10 cellular contexts compared by ENCODE assay signal in genomic region chr9:109251080-109251775, GRCh38.
DNase-seq lines count a peak whose midpoint lies in the region; ATAC-seq, FAIRE-seq and TF ChIP-seq lines count a peak whose summit lies in the region.
"Had no signal": no experiment of that assay in that cellular context is flagged by ENCODE, and none has a peak within 500 bp of the region (broad histone marks: within the 10 kb centered on the region; RNA-seq: fewer than 3 reads in every experiment).

No MANE protein-coding gene starts in this region.

- TF ChIP-seq POLR2A in HepG2 (IDR thresholded peaks at IDR 0.05; ENCODE audit: insufficient read depth in 1 of 2, low read depth in 2 of 2, low read length in 2 of 2) = no peak

- intact Hi-C loops in HepG2 (cut with micrococcal nuclease; ENCODE audit: unreplicated experiment) = loop anchor here (1.0 to 2.0 kb wide), 2 partner anchors 56 to 68 kb away; no protein-coding TSS in a partner anchor

- H3K4me1 ChIP-seq in HepG2 (ENCODE audit: insufficient read depth, low read length) (peaks cover 62% of the 10 kb centered on the region), BE2C (no peaks in the 10 kb centered on the region)

- FAIRE-seq in HepG2 (lab: Jason Lieb, UNC) = peak; percentile 93
- FAIRE-seq: colon had no signal

- peaks cover 42% of the 10 kb centered on the region for H3K4me1 Mint-ChIP-seq in WTC11

- no peaks in the 10 kb centered on the region for H3K9me3 ChIP-seq in HepG2 (ENCODE audit: low read length)
- no peaks in the 10 kb centered on the region for H3K9me3 ChIP-seq in BE2C

- peaks cover 1 to 14% of the 10 kb centered on the region in 2 experiments for H3K36me3 ChIP-seq in HepG2 (replicated peaks in 1 of 2; ENCODE audit: control insufficient read depth in 1 of 2, insufficient read depth in 2 of 2, low read length in 2 of 2)
- H3K36me3 ChIP-seq in BE2C = no peaks in the 10 kb centered on the region

- H3K27ac Mint-ChIP-seq in WTC11 = peak overlapping the region; percentile 74

- peaks cover 21% of the 10 kb centered on the region for H3K36me3 Mint-ChIP-seq in WTC11

- CTCF ChIA-PET in WTC11 (lab: Charles Lee) (interaction anchor here (1.0 to 1.9 kb wide), 2 partner anchors 8 to 68 kb away, joined by 3 to 5 read pairs; no protein-coding TSS in a partner anchor), HepG2 (lab: Yijun Ruan, JAX; ENCODE audit: low intra/inter-chr PET ratio, low total read pairs) (interaction anchor here (1.2 to 1.3 kb wide), 2 partner anchors 70 to 95 kb away, joined by 3 to 4 read pairs; partner anchors contain the start of gene EPB41L4B)

- H4K20me1 ChIP-seq in HepG2 (ENCODE audit: insufficient read depth, low read length) = no peaks in the 10 kb centered on the region

- TF ChIP-seq EP300 in HepG2 (IDR thresholded peaks at IDR 0.05; ENCODE audit: low read depth in 2 of 2, low read length in 2 of 2) (peak in 1 of 2 experiments; percentile 81; a peak in 2 of 4 replicates), HepG2 (CRISPR knock-in tag; IDR thresholded peaks at IDR 0.05; ENCODE audit: borderline replicate concordance) (peak; percentile 72; the same call in 1 of the 2 replicates)

- in situ Hi-C loops in HepG2 (cut with HindIII; ENCODE audit: extremely low pct_ligation_motif_present, low pct_unique_long_range_greater_than_20kb) = no loop called here

- WGBS in HepG2 (ENCODE audit: low lambda C conversion rate) = 2% methylated on average over 10 of the region's 10 CpGs

- ATAC-seq in WTC11 (no peak), HepG2 (peak; percentile 89), GM21381 (IDR thresholded peaks at IDR 0.05; ENCODE audit: unreplicated experiment) (no peak)
- ATAC-seq in activated CD4-positive, CD25-positive, alpha-beta regulatory T cell treated with anti-CD3 and anti-CD28 coated beads, Interleukin-2, amount 50 U/mL, for 24 hours = no peak

- H3K27me3 ChIP-seq in HepG2 (ENCODE audit: control insufficient read depth in 1 of 2, insufficient read depth in 2 of 2, low read length in 2 of 2) (no peaks in the 10 kb centered on the region), BE2C (no peaks in the 10 kb centered on the region)

- peak overlapping the region; percentile 62 for H3K9ac ChIP-seq in HepG2 (ENCODE audit: insufficient read depth, low read depth, low read length)

- no peaks in the 10 kb centered on the region for H3K79me2 ChIP-seq in HepG2 (ENCODE audit: insufficient read depth, low read length)

- H2AFZ ChIP-seq in HepG2 (ENCODE audit: low read length) = no peak overlapping the region

- TF ChIP-seq CTCF in C4-2B (conservative IDR thresholded peaks at IDR 0.05) = no peak
- TF ChIP-seq CTCF in WTC11 (IDR thresholded peaks at IDR 0.05) = no peak
- TF ChIP-seq CTCF in HepG2 (CRISPR knock-in tag; IDR thresholded peaks at IDR 0.05) = no peak
- no peak for TF ChIP-seq CTCF in BE2C (IDR thresholded peaks at IDR 0.05; ENCODE audit: low read depth, low read length)

- no peaks in the 10 kb centered on the region; the same call in 1 of the 2 replicates for H3K27me3 Mint-ChIP-seq in WTC11 (ENCODE audit: low read depth)

- no peaks in the 10 kb centered on the region for H3K9me3 Mint-ChIP-seq in WTC11

- TF ChIP-seq RAD21 in HepG2 (CRISPR knock-in tag; IDR thresholded peaks at IDR 0.05) = 0 out of 2 replicates have a peak, but pooled peaks have one; percentile 17

- POLR2A ChIA-PET in WTC11 (lab: Charles Lee) = no interaction called here
- POLR2A ChIA-PET in HepG2 (lab: Yijun Ruan, JAX) = interaction anchor here (0.7 to 3.2 kb wide), 10 partner anchors 14 to 227 kb away, joined by 3 to 17 read pairs (median 6); no protein-coding TSS in a partner anchor

- H3K27ac ChIP-seq in C4-2B (peak overlapping the region; percentile 98), HepG2 (ENCODE audit: extremely low read length, insufficient read depth, low read length) (peak overlapping the region; percentile 90)

- H3K4me2 ChIP-seq in HepG2 (ENCODE audit: low read depth, low read length) = peak overlapping the region; percentile 72

- BruUV-seq in HepG2 (replicated peaks; lab: Mats Ljungman, UMichigan) = no TSS peak

- peak overlapping the region in 2 of 3 experiments; percentile 15 to 42; a peak in 3 of 6 replicates for H3K4me3 ChIP-seq in HepG2 (replicated peaks in 1 of 3; ENCODE audit: insufficient read depth in 1 of 3, low read depth in 2 of 3, low read length in 3 of 3)
- no peak overlapping the region for H3K4me3 ChIP-seq in BE2C (ENCODE audit: low read depth, low read length)

- no peak overlapping the region for H3K4me3 Mint-ChIP-seq in WTC11

- DNase-seq in NCI-H1417 (lab: John Stamatoyannopoulos, UW) (peak; percentile 70 to 98 (median 91)), WTC11 (ENCODE audit: low spot score) (no peak), HepG2 (ENCODE audit: low spot score) (peak; percentile 97), BE2C (no peak), RPMI8226 (no peak)
- DNase-seq: stimulated activated CD4-positive, alpha-beta T cell treated with anti-CD3 and anti-CD28 coated beads, Interleukin-15, amount 100 ng/mL, for 24 hours had no signal

TF ChIP-seq in WTC11, 78 proteins besides CTCF, POLR2A, EP300 and RAD21 (continues in another document):
- TF ChIP-seq NFATC4 (CRISPR knock-in tag; IDR thresholded peaks at IDR 0.05) (no peak), CREB1 (CRISPR knock-in tag; IDR thresholded peaks at IDR 0.05) (no peak), ATF2 (CRISPR knock-in tag; IDR thresholded peaks at IDR 0.05; ENCODE audit: borderline replicate concordance, low read depth) (no peak), GABPB1 (CRISPR knock-in tag; IDR thresholded peaks at IDR 0.05) (peak; percentile 70), ERG (CRISPR knock-in tag; IDR thresholded peaks at IDR 0.05) (no peak), USF1 (CRISPR knock-in tag; IDR thresholded peaks at IDR 0.05) (no peak), ATF1 (CRISPR knock-in tag; IDR thresholded peaks at IDR 0.05) (no peak)

TF ChIP-seq in HepG2, 621 proteins besides CTCF, POLR2A, EP300 and RAD21 (continues in another document):
- TF ChIP-seq ZNF567 (CRISPR knock-in tag; IDR thresholded peaks at IDR 0.05; ENCODE audit: borderline replicate concordance) (no peak; the same call in 1 of the 2 replicates), ZNF878 (CRISPR knock-in tag; IDR thresholded peaks at IDR 0.05) (peak; percentile 51; the same call in 1 of the 2 replicates), NR2F1 (CRISPR knock-in tag; IDR thresholded peaks at IDR 0.05) (0 out of 4 replicates have a peak, but pooled peaks of 1 of the 2 experiments have one; percentile 19), SMAD3 (CRISPR knock-in tag; IDR thresholded peaks at IDR 0.05) (no peak; the same call in 1 of the 2 replicates), HIVEP1 (CRISPR knock-in tag; IDR thresholded peaks at IDR 0.05) (no peak), KMT2A (CRISPR knock-in tag; IDR thresholded peaks at IDR 0.05) (peak; percentile 69), ZNF33B (CRISPR knock-in tag; IDR thresholded peaks at IDR 0.05) (0 out of 2 replicates have a peak, but pooled peaks have one; percentile 55), TFAP4 (IDR thresholded peaks at IDR 0.05; ENCODE audit: borderline replicate concordance, low read depth) (peak; percentile 95), JUNB (CRISPR knock-in tag; IDR thresholded peaks at IDR 0.05; ENCODE audit: borderline replicate concordance) (peak; percentile 56; the same call in 1 of the 2 replicates), ZGPAT (CRISPR knock-in tag; IDR thresholded peaks at IDR 0.05) (peak; percentile 79), TOE1 (CRISPR knock-in tag; IDR thresholded peaks at IDR 0.05) (peak; percentile 39; the same call in 1 of the 2 replicates), MTA1 (CRISPR knock-in tag; IDR thresholded peaks at IDR 0.05; ENCODE audit: borderline replicate concordance) (peak; percentile 59; the same call in 1 of the 2 replicates), MXI1 (IDR thresholded peaks at IDR 0.05; ENCODE audit: borderline replicate concordance, low read depth, low read length) (peak; percentile 71; the same call in 2 of the 3 replicates), DRAP1 (CRISPR knock-in tag; IDR thresholded peaks at IDR 0.05) (0 out of 2 replicates have a peak, but pooled peaks have one; percentile 24)

Comparison
In these comparisons a context has a peak if more than half of its experiments do, and no peak if none do; other contexts are left out.
1. DNase-seq: peak in NCI-H1417 (3 of 3) and HepG2 (single experiment); none in WTC11 (single experiment), BE2C (single experiment) and RPMI8226 (single experiment).